12 cellular contexts compared by ENCODE assay signal in the genomic region with DNA sequence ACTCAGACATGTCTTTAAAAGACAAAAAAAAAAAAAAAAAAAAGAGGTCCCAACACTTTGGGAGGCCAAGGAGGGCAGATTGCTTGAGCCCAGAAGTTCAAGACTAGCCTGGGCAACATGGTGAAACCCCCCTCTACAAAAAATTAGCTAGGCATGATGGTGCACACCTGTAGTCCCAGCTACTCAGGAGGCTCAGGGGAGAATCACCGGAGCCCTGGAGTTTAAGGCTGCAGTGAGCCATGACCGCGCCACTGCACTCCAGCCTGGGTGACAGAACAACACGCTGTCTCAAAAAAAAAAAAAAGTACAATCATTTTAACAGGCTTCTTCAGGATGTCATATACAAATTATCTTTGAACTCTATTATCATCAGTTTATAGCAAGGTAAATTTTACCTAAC. TPM values are rescaled to one million over a fixed set of nuclear protein-coding genes. Genes with fewer than 3 reads are reported as not detected.
A peak's percentile ranks its signal among the peaks of the same experiment; 100 is the strongest.
DNase-seq lines count a peak whose midpoint lies in the region; ATAC-seq, FAIRE-seq and TF ChIP-seq lines count a peak whose summit lies in the region.
"Had no signal": no experiment of that assay in that cellular context is flagged by ENCODE, and none has a peak within 500 bp of the region (broad histone marks: within the 10 kb centered on the region; RNA-seq: fewer than 3 reads in every experiment).

No MANE protein-coding gene starts in this region.

- peak; percentile 50 for FAIRE-seq in GM12891 (lab: Jason Lieb, UNC)

- TF ChIP-seq CTCF in Peyer's patch (IDR thresholded peaks at IDR 0.05): no peak

- no peaks in the 10 kb centered on the region for H3K27me3 ChIP-seq in Peyer's patch

- no peak overlapping the region for H3K4me3 ChIP-seq in Peyer's patch

- TF ChIP-seq POLR2A in GM12891 (IDR thresholded peaks at IDR 0.05; ENCODE audit: low read depth, low read length): no peak
- no peak for TF ChIP-seq POLR2A in Peyer's patch (IDR thresholded peaks at IDR 0.05)

- H3K4me1 ChIP-seq in Peyer's patch: peaks cover 0 to 12% (median 0%) of the 10 kb centered on the region in 4 donors

- no peak overlapping the region for H3K27ac ChIP-seq in Peyer's patch
- H3K27ac ChIP-seq: RWPE1 had no signal

- H3K36me3 ChIP-seq in Peyer's patch: no peaks in the 10 kb centered on the region

- no peak for DNase-seq in GM12891 (ENCODE audit: insufficient read length, low spot score)
- DNase-seq in Peyer's patch: peak in 2 of 3 donors; percentile 49 to 62
- no peak for DNase-seq in NCI-H1105 (lab: John Stamatoyannopoulos, UW)
- DNase-seq in OCI-M1 (lab: John Stamatoyannopoulos, UW): no peak
- no peak for DNase-seq in NCI-H1436 (lab: John Stamatoyannopoulos, UW)
- DNase-seq: EL, NCI-H2227 treated with DMSO at 0.1 percent for 48 hours, T-helper 9 cell had no signal

- no peaks in the 10 kb centered on the region for H3K9me3 ChIP-seq in Peyer's patch

- ATAC-seq in GM19467 (IDR thresholded peaks at IDR 0.05; ENCODE audit: unreplicated experiment) (peak; percentile 84), HG02981 (IDR thresholded peaks at IDR 0.05; ENCODE audit: unreplicated experiment) (peak; percentile 78), HG02852 (IDR thresholded peaks at IDR 0.05; ENCODE audit: unreplicated experiment) (no peak)

TF ChIP-seq in GM12891, 5 proteins besides CTCF, POLR2A, EP300 and RAD21:
- TF ChIP-seq PAX5 (IDR thresholded peaks at IDR 0.05; ENCODE audit: insufficient read depth, low read length, severe bottlenecking) (no peak), TAF1 (IDR thresholded peaks at IDR 0.05; ENCODE audit: low read depth, low read length) (no peak), POLR2AphosphoS5 (IDR thresholded peaks at IDR 0.05; ENCODE audit: low read depth, low read length) (no peak), POU2F2 (IDR thresholded peaks at IDR 0.05; ENCODE audit: low read depth, low read length) (no peak), SPI1 (IDR thresholded peaks at IDR 0.05; ENCODE audit: low read depth, low read length) (no peak)

RNA-seq across cellular contexts. Expression of a gene that starts 22.0 kb away (rescaled TPM):
- polyA plus RNA-seq in GM12891 (2012; ENCODE audit: low read depth, missing spikeins): 15.4 TPM
- 10 to 100 TPM in 2 of 4 donors, 1 to 10 TPM in 2; 7.9 to 13.5 (median 10.6) TPM for total RNA-seq in Peyer's patch

Comparison
In these comparisons a context has a peak if more than half of its experiments do, and no peak if none do; other contexts are left out.
1. DNase-seq: peak in Peyer's patch (2 of 3); none in GM12891 (single experiment), NCI-H1105 (single experiment), OCI-M1 (single experiment) and NCI-H1436 (single experiment).